Comparison of ENCODE assay signal across 20 cellular contexts in genomic region chr10:86046845-86047460, GRCh38.
DNase-seq lines count a peak whose midpoint lies in the region; ATAC-seq, FAIRE-seq and TF ChIP-seq lines count a peak whose summit lies in the region.
"Had no signal": no experiment of that assay in that cellular context is flagged by ENCODE, and none has a peak within 500 bp of the region (broad histone marks: within the 10 kb centered on the region; RNA-seq: fewer than 3 reads in every experiment).

No MANE protein-coding gene starts in this region.

- H3K27ac ChIP-seq in mammary epithelial cell (ENCODE audit: insufficient read depth, low read depth, low read length): no peak overlapping the region
- H3K27ac ChIP-seq: HL-60 had no signal

- TF ChIP-seq CTCF in MCF 10A (IDR thresholded peaks at IDR 0.05; ENCODE audit: unreplicated experiment) (no peak), mammary epithelial cell (conservative IDR thresholded peaks at IDR 0.05 in 1 of 2, IDR thresholded peaks at IDR 0.05 in 1 of 2; ENCODE audit: extremely low read depth in 1 of 2, insufficient read depth in 1 of 2, low read depth in 1 of 2, low read length in 2 of 2) (no peak), WTC11 (IDR thresholded peaks at IDR 0.05) (no peak), GM10266 (IDR thresholded peaks at IDR 0.05; ENCODE audit: control insufficient read depth, insufficient read depth, low read depth, missing control alignments) (no peak)

- ATAC-seq in WTC11 (peak; percentile 41; the same call in 1 of the 2 replicates), esophagus mucosa (peak; percentile 77)

- H3K9me3 Mint-ChIP-seq in MCF 10A (ENCODE audit: unreplicated experiment) (peaks cover 22% of the 10 kb centered on the region), WTC11 (no peaks in the 10 kb centered on the region)

- H3K4me1 Mint-ChIP-seq in MCF 10A (ENCODE audit: insufficient read depth, unreplicated experiment) (no peaks in the 10 kb centered on the region), WTC11 (no peaks in the 10 kb centered on the region)
- H3K4me1 Mint-ChIP-seq: mesothelial cell of epicardium had no signal

- no peaks in the 10 kb centered on the region for H3K27me3 ChIP-seq in mammary epithelial cell (ENCODE audit: insufficient read depth, low read length)
- H3K27me3 ChIP-seq: BE2C had no signal

- DNase-seq in MCF 10A (ENCODE audit: unreplicated experiment) (peak; percentile 43), mammary epithelial cell (no peak), WTC11 (ENCODE audit: low spot score) (no peak), ureter (ENCODE audit: low spot score) (peak; percentile 10), SHP77 treated with DMSO at 0.1 percent for 48 hours (lab: John Stamatoyannopoulos, UW) (no peak), GM10266 (ENCODE audit: extremely low spot score) (no peak), GM12892 (ENCODE audit: insufficient read length) (no peak)
- DNase-seq: amygdala, BE2C, DMS79, erythroblast, glutamatergic neuron, Kasumi-1, NCI-H1417 treated with DMSO at 0.1 percent for 48 hours, SK-N-SH had no signal

- no peak for TF ChIP-seq POLR2A in GM12892 (IDR thresholded peaks at IDR 0.05; ENCODE audit: low read depth, low read length)

- H3K27me3 Mint-ChIP-seq in MCF 10A (ENCODE audit: insufficient read depth, unreplicated experiment) (no peaks in the 10 kb centered on the region), WTC11 (ENCODE audit: low read depth) (no peaks in the 10 kb centered on the region)

- no peak for FAIRE-seq in GM12892 (lab: Jason Lieb, UNC)
- FAIRE-seq: islet of Langerhans, TTC549 had no signal

- H4K20me1 ChIP-seq in mammary epithelial cell (ENCODE audit: insufficient read depth, low read length): no peaks in the 10 kb centered on the region

- H3K36me3 Mint-ChIP-seq in MCF 10A (ENCODE audit: insufficient read depth, unreplicated experiment) (no peaks in the 10 kb centered on the region), WTC11 (no peaks in the 10 kb centered on the region)
- H3K36me3 Mint-ChIP-seq: mesothelial cell of epicardium had no signal

- H3K4me3 Mint-ChIP-seq in MCF 10A (ENCODE audit: unreplicated experiment) (no peak overlapping the region), WTC11 (no peak overlapping the region)
- H3K4me3 Mint-ChIP-seq: mesothelial cell of epicardium had no signal

- no peaks in the 10 kb centered on the region for H3K36me3 ChIP-seq in mammary epithelial cell (ENCODE audit: insufficient read depth, low read length)

- dilution Hi-C loops in mammary epithelial cell (cut with HindIII; ENCODE audit: low sequenced_read_pairs): no loop called here

- no peak overlapping the region for H2AFZ ChIP-seq in mammary epithelial cell (ENCODE audit: low read depth, low read length)

- H3K9me3 ChIP-seq in mammary epithelial cell (replicated peaks; ENCODE audit: insufficient read depth, low read length): no peaks in the 10 kb centered on the region
- H3K9me3 ChIP-seq: BE2C, SK-N-SH had no signal

- no peak overlapping the region for H3K4me3 ChIP-seq in mammary epithelial cell (replicated peaks in 1 of 3; ENCODE audit: insufficient read depth in 1 of 3, low read depth in 2 of 3, low read length in 3 of 3)

- CTCF ChIA-PET in MCF 10A (lab: Yijun Ruan, JAX): interaction anchor here (0.6 to 1.7 kb wide), 2 partner anchors 18 to 20 kb away, joined by 3 to 5 read pairs; no protein-coding TSS in a partner anchor
- CTCF ChIA-PET in mammary epithelial cell (lab: Charles Lee; ENCODE audit: low non-redundant PET): no interaction called here
- CTCF ChIA-PET in WTC11 (lab: Charles Lee): no interaction called here

- no TSS peak for BruUV-seq in MCF 10A (replicated peaks; lab: Mats Ljungman, UMichigan)
- BruUV-seq in mammary epithelial cell (replicated peaks; lab: Mats Ljungman, UMichigan): no TSS peak

- no peak overlapping the region for H3K27ac Mint-ChIP-seq in MCF 10A (ENCODE audit: low read depth, unreplicated experiment)
- H3K27ac Mint-ChIP-seq in WTC11: no peak overlapping the region
- H3K27ac Mint-ChIP-seq: mesothelial cell of epicardium had no signal

- in situ Hi-C loops in mammary epithelial cell (cut with MboI; ENCODE audit: low sequenced_read_pairs in 2 of 2): no loop called here

- no peaks in the 10 kb centered on the region for H3K79me2 ChIP-seq in mammary epithelial cell (ENCODE audit: insufficient read depth, low read length)

- POLR2A ChIA-PET in MCF 10A (lab: Yijun Ruan, JAX) (no interaction called here), WTC11 (lab: Charles Lee) (no interaction called here)

- H3K4me2 ChIP-seq in mammary epithelial cell (ENCODE audit: insufficient read depth, low read depth, low read length): no peak overlapping the region
- H3K4me2 ChIP-seq: SK-N-SH had no signal

- intact Hi-C loops in MCF 10A (cut with micrococcal nuclease): no loop called here
- intact Hi-C loops in mammary epithelial cell (cut with micrococcal nuclease): no loop called here

- no peak overlapping the region for H3K9ac ChIP-seq in mammary epithelial cell (ENCODE audit: insufficient read depth, low read length)
- H3K9ac ChIP-seq: SK-N-SH had no signal

- H3K4me1 ChIP-seq in mammary epithelial cell (ENCODE audit: insufficient read depth, low read length): no peaks in the 10 kb centered on the region

- WGBS in mammary epithelial cell (ENCODE audit: low coverage, missing lambda C conversion rate): 0% methylated on average over 1 of the region's 2 CpGs

TF ChIP-seq in WTC11, 78 proteins besides CTCF, POLR2A, EP300 and RAD21:
- no peak for TF ChIP-seq CBFB (CRISPR knock-in tag; IDR thresholded peaks at IDR 0.05; ENCODE audit: low read depth)
- no peak for TF ChIP-seq ZNF425 (CRISPR knock-in tag; conservative IDR thresholded peaks at IDR 0.05)
- TF ChIP-seq ZNF317 (CRISPR knock-in tag; IDR thresholded peaks at IDR 0.05; ENCODE audit: borderline replicate concordance, low read depth): no peak
- TF ChIP-seq ZNF416 (CRISPR knock-in tag; IDR thresholded peaks at IDR 0.05): no peak
- TF ChIP-seq TP53 (CRISPR knock-in tag; IDR thresholded peaks at IDR 0.05): no peak
- no peak for TF ChIP-seq ZNF121 (CRISPR knock-in tag; IDR thresholded peaks at IDR 0.05)
- TF ChIP-seq CDX4 (CRISPR knock-in tag; IDR thresholded peaks at IDR 0.05; ENCODE audit: borderline replicate concordance): no peak
- no peak for TF ChIP-seq ESRRA (CRISPR knock-in tag; IDR thresholded peaks at IDR 0.05; ENCODE audit: borderline replicate concordance)
- TF ChIP-seq JAZF1 (CRISPR knock-in tag; IDR thresholded peaks at IDR 0.05): no peak
- TF ChIP-seq NR2C2 (CRISPR knock-in tag; IDR thresholded peaks at IDR 0.05): no peak
- TF ChIP-seq MAX (CRISPR knock-in tag; IDR thresholded peaks at IDR 0.05): no peak
- TF ChIP-seq ETV6 (CRISPR knock-in tag; IDR thresholded peaks at IDR 0.05): no peak
- TF ChIP-seq ZNF512 (CRISPR knock-in tag; IDR thresholded peaks at IDR 0.05; ENCODE audit: borderline replicate concordance): no peak
- no peak for TF ChIP-seq CREM (CRISPR knock-in tag; IDR thresholded peaks at IDR 0.05)
- TF ChIP-seq FOXP1 (CRISPR knock-in tag; IDR thresholded peaks at IDR 0.05; ENCODE audit: borderline replicate concordance): no peak
- no peak for TF ChIP-seq USF1 (CRISPR knock-in tag; IDR thresholded peaks at IDR 0.05)

Comparison
In these comparisons a context has a peak if more than half of its experiments do, and no peak if none do; other contexts are left out.
1. DNase-seq: peak in MCF 10A (single experiment) and ureter (single experiment); none in mammary epithelial cell (single experiment), WTC11 (single experiment), SHP77 treated with DMSO at 0.1 percent for 48 hours (single experiment), GM10266 (single experiment) and GM12892 (single experiment).